Comparison of ENCODE assay signal across 1 cellular context in genomic region chr19:54464624-54465266, GRCh38.
TF ChIP-seq lines count a peak whose summit lies in the region.

No MANE protein-coding gene starts in this region.

TF ChIP-seq in liver, 16 proteins besides CTCF, POLR2A, EP300 and RAD21 (continued from another document):
- peak in 1 of 2 donors; percentile 21 for TF ChIP-seq EGR1 (IDR thresholded peaks at IDR 0.05; ENCODE audit: low read depth in 2 of 2)
- TF ChIP-seq FOXA1 (IDR thresholded peaks at IDR 0.05), result no peak
- no peak for TF ChIP-seq YY1 (IDR thresholded peaks at IDR 0.05)
- no peak for TF ChIP-seq JUND (IDR thresholded peaks at IDR 0.05)
- no peak for TF ChIP-seq NR2F2 (IDR thresholded peaks at IDR 0.05)
- TF ChIP-seq HNF4G (IDR thresholded peaks at IDR 0.05), result peak; percentile 26
- peak; percentile 51 to 75 for TF ChIP-seq HNF4A (conservative IDR thresholded peaks at IDR 0.05)
- TF ChIP-seq RXRA (IDR thresholded peaks at IDR 0.05), result peak in 1 of 2 donors; percentile 3
